In the genomic region with DNA sequence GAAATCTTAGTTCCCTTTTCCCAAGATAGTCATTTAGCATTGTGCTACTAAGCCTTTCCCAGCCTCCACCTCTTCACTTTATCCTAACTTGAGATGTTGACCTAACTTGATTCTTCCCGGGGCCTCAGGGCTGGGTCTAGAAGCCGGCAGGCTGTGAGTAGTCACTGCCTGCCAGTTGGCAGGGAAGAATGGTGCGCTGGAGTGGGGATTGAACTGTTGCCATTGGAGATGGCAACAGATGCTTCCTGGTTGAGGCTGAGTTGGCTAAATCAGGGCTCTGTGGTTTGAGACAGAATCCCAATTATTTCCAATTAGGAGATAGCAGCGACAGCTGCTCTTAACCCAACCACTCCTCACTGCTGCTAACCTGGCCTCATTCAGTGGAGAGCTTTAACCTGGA, we compare ENCODE assay signal across 11 cellular contexts.
A peak's percentile ranks its signal among the peaks of the same experiment; 100 is the strongest.
DNase-seq lines count a peak whose midpoint lies in the region; ATAC-seq and TF ChIP-seq lines count a peak whose summit lies in the region.
"Had no signal": no experiment of that assay in that cellular context is flagged by ENCODE, and none has a peak within 500 bp of the region (broad histone marks: within the 10 kb centered on the region; RNA-seq: fewer than 3 reads in every experiment).

No MANE protein-coding gene starts in this region.

- H3K4me1 ChIP-seq in mucosa of descending colon (ENCODE audit: low read depth) = no peaks in the 10 kb centered on the region
- no peaks in the 10 kb centered on the region for H3K4me1 ChIP-seq in urinary bladder (ENCODE audit: insufficient read depth)
- H3K4me1 ChIP-seq: A549 had no signal

- TF ChIP-seq CTCF in dorsolateral prefrontal cortex (IDR thresholded peaks at IDR 0.05 in 54 of 56, conservative IDR thresholded peaks at IDR 0.05 in 2 of 56; ENCODE audit: low read depth in 1 of 56, partially characterized antibody in 56 of 56) (no peak), mucosa of descending colon (IDR thresholded peaks at IDR 0.05) (no peak)

- intact Hi-C loops in dorsolateral prefrontal cortex (cut with DNase I) (loop anchor here in 1 of 2 donors (10.0 kb wide), 1 partner anchor 139 kb away; no protein-coding TSS in a partner anchor), mucosa of descending colon (cut with DNase I, micrococcal nuclease) (no loop called here)

- peak; percentile 23 for ATAC-seq in mucosa of descending colon
- ATAC-seq in HG03460 (IDR thresholded peaks at IDR 0.05; ENCODE audit: unreplicated experiment) = no peak
- ATAC-seq: A549 had no signal

- 49% methylated on average over 4 of the region's 4 CpGs for WGBS in urinary bladder

- H3K36me3 ChIP-seq in mucosa of descending colon (ENCODE audit: low read depth) (no peaks in the 10 kb centered on the region), urinary bladder (ENCODE audit: insufficient read depth) (no peaks in the 10 kb centered on the region)
- H3K36me3 ChIP-seq: cardiac muscle cell had no signal

- DNase-seq in NCI-H345 (lab: John Stamatoyannopoulos, UW) (peak; percentile 10), NCI-H345 treated with DMSO at 0.1 percent for 48 hours (lab: John Stamatoyannopoulos, UW; ENCODE audit: unreplicated experiment) (no peak), dorsolateral prefrontal cortex (peak in 8 of 10 donors; percentile 40 to 81 (median 58)), mucosa of descending colon (no peak)
- no peak for DNase-seq in stimulated activated naive CD4-positive, alpha-beta T cell (lab: John Stamatoyannopoulos, UW)
- DNase-seq in stimulated activated CD4-positive, alpha-beta T cell treated with anti-CD3 and anti-CD28 coated beads, Interleukin-2, amount 100 ng/mL, for 24 hours = no peak
- DNase-seq: H9 had no signal

- no peaks in the 10 kb centered on the region for H3K9me3 ChIP-seq in mucosa of descending colon
- H3K9me3 ChIP-seq: A549 had no signal

- H3K4me3 ChIP-seq in dorsolateral prefrontal cortex = no peak overlapping the region
- no peak overlapping the region for H3K4me3 ChIP-seq in mucosa of descending colon
- no peak overlapping the region for H3K4me3 ChIP-seq in urinary bladder (ENCODE audit: low read depth, low read length)
- H3K4me3 ChIP-seq: A549, cardiac muscle cell had no signal

- peaks cover 0 to 3% (median 0%) of the 10 kb centered on the region in 45 donors for H3K27me3 ChIP-seq in dorsolateral prefrontal cortex
- H3K27me3 ChIP-seq: cardiac muscle cell had no signal

- H3K27ac ChIP-seq in dorsolateral prefrontal cortex (peak overlapping the region in 58 of 59 donors; percentile 2 to 94 (median 78)), urinary bladder (ENCODE audit: low read depth) (peak overlapping the region; percentile 49)
- H3K27ac ChIP-seq: A549 had no signal

Comparison
In these comparisons a context has a peak if more than half of its experiments do, and no peak if none do; other contexts are left out.
1. DNase-seq: peak in NCI-H345 (single experiment) and dorsolateral prefrontal cortex (8 of 10); none in NCI-H345 treated with DMSO at 0.1 percent for 48 hours (single experiment), mucosa of descending colon (0 of 3), stimulated activated naive CD4-positive, alpha-beta T cell (0 of 6) and stimulated activated CD4-positive, alpha-beta T cell treated with anti-CD3 and anti-CD28 coated beads, Interleukin-2, amount 100 ng/mL, for 24 hours (0 of 2).